23 cellular contexts compared by ENCODE assay signal in genomic region chr6:140464720-140465119, GRCh38.
"Had no signal": no experiment of that assay in that cellular context is flagged by ENCODE, and none has a peak within 500 bp of the region (broad histone marks: within the 10 kb centered on the region; RNA-seq: fewer than 3 reads in every experiment).

No MANE protein-coding gene starts in this region.

- ATAC-seq: activated CD4-positive, CD25-positive, alpha-beta regulatory T cell treated with anti-CD3 and anti-CD28 coated beads, Interleukin-2, amount 50 U/mL, for 24 hours; heart right ventricle; left ventricle myocardium superior; naive thymus-derived CD4-positive, alpha-beta T cell; pancreas had no signal

- H3K27me3 ChIP-seq: esophagus squamous epithelium, heart right ventricle, pancreas, testis, transverse colon had no signal

- H3K36me3 ChIP-seq: esophagus squamous epithelium, heart right ventricle, pancreas, prostate gland, transverse colon, WERI-Rb-1 had no signal

- H3K9me3 ChIP-seq: esophagus squamous epithelium, pancreas, prostate gland, testis had no signal

- H3K27ac ChIP-seq: epithelial cell of prostate, heart right ventricle, pancreas, testis, WERI-Rb-1 had no signal

- DNase-seq: activated CD4-positive, alpha-beta memory T cell treated with anti-CD3 and anti-CD28 coated beads for 36 hours; activated CD4-positive, alpha-beta T cell treated with anti-CD3 and anti-CD28 coated beads for 48 hours; activated CD8-positive, alpha-beta memory T cell treated with anti-CD3 and anti-CD28 coated beads, Interleukin-2, amount 50 U/mL, for 48 hours; activated gamma-delta T cell treated with Interleukin-2 at 50 U/mL for 16 hours; activated naive CD4-positive, alpha-beta T cell treated with anti-CD3 and anti-CD28 coated beads, Interleukin-2, amount 50 U/mL, for 16 hours; activated T-cell treated with anti-CD3 and anti-CD28 coated beads, Interleukin-2, amount 50 U/mL, for 24 hours; effector CD8-positive, alpha-beta T cell; esophagus squamous epithelium; foreskin melanocyte; heart right ventricle; islet precursor cell; left ventricle myocardium superior; naive thymus-derived CD4-positive, alpha-beta T cell; nucleus accumbens; pancreas; stimulated activated naive CD4-positive, alpha-beta T cell; T-helper 9 cell; testis; transverse colon; WERI-Rb-1 had no signal

- H3K4me1 ChIP-seq: prostate gland, testis had no signal

- H3K4me3 ChIP-seq: esophagus squamous epithelium, heart right ventricle, pancreas, prostate gland, testis, transverse colon had no signal
